Comparison of ENCODE assay signal across 28 cellular contexts in genomic region chr2:181887056-181887455, GRCh38. TPM values are rescaled to one million over a fixed set of nuclear protein-coding genes. Genes with fewer than 3 reads are reported as not detected.
DNase-seq lines count a peak whose midpoint lies in the region; ATAC-seq, FAIRE-seq and TF ChIP-seq lines count a peak whose summit lies in the region.
"Had no signal": no experiment of that assay in that cellular context is flagged by ENCODE, and none has a peak within 500 bp of the region (broad histone marks: within the 10 kb centered on the region; RNA-seq: fewer than 3 reads in every experiment).

No MANE protein-coding gene starts in this region.

- ATAC-seq in RWPE2 (ENCODE audit: low read depth) (no peak), HG03439 (IDR thresholded peaks at IDR 0.05; ENCODE audit: unreplicated experiment) (no peak)
- ATAC-seq: GM23338, HepG2, K562 had no signal

- no peaks in the 10 kb centered on the region for H3K27me3 ChIP-seq in RWPE2 (ENCODE audit: insufficient read depth, poor library complexity, severe bottlenecking)
- peaks cover 22% of the 10 kb centered on the region for H3K27me3 ChIP-seq in CD4-positive, alpha-beta memory T cell (ENCODE audit: insufficient read depth, low read length)
- H3K27me3 ChIP-seq: BLaER1 had no signal

- POLR2A ChIA-PET in CD4-positive, alpha-beta memory T cell (lab: Charles Lee; ENCODE audit: partially characterized antibody), result no interaction called here

- peaks cover 0 to 2% of the 10 kb centered on the region in 2 donors for H3K36me3 Mint-ChIP-seq in CD4-positive, alpha-beta memory T cell
- H3K36me3 Mint-ChIP-seq: CD4-positive, CD25-positive, alpha-beta regulatory T cell had no signal

- DNase-seq in GM19239 (ENCODE audit: insufficient read length, low spot score) (no peak), RWPE2 (ENCODE audit: low spot score) (no peak), epithelial cell of esophagus (ENCODE audit: low read depth) (peak; percentile 27), midbrain (lab: John Stamatoyannopoulos, UW) (peak; percentile 10), DMS79 (lab: John Stamatoyannopoulos, UW) (no peak)
- no peak for DNase-seq in CD4-positive, alpha-beta memory T cell
- DNase-seq: CD4-positive, CD25-positive, alpha-beta regulatory T cell; Kasumi-1; MV-4-11; NCI-H1105; NCI-H1436 treated with DMSO at 0.1 percent for 48 hours; NCI-H187 treated with DMSO at 0.1 percent for 48 hours; NCI-H2107; NCI-H446 treated with DMSO at 0.1 percent for 48 hours; NCI-H526; NCI-H82; NK-92 treated with Interleukin-12 subunit alpha and Interleukin-12 subunit beta, amount 100 ng/mL, for 24 hours; PC-3; RPMI8226; SHP77 had no signal

- CTCF ChIA-PET in CD4-positive, alpha-beta memory T cell (lab: Charles Lee; ENCODE audit: partially characterized antibody), result no interaction called here

- FAIRE-seq in GM19239 (lab: Jason Lieb, UNC), result peak; percentile 44
- FAIRE-seq: D721Med, G401.6, HepG2, K562 had no signal

- peaks cover 24 to 38% of the 10 kb centered on the region in 2 donors for H3K27me3 Mint-ChIP-seq in CD4-positive, alpha-beta memory T cell

- no peaks in the 10 kb centered on the region for H3K9me3 Mint-ChIP-seq in CD4-positive, alpha-beta memory T cell
- H3K9me3 Mint-ChIP-seq: GM23338 had no signal

- intact Hi-C loops in CD4-positive, alpha-beta memory T cell (cut with micrococcal nuclease), result no loop called here

- peaks cover 3 to 14% (median 5%) of the 10 kb centered on the region in 4 donors for H3K4me1 Mint-ChIP-seq in CD4-positive, alpha-beta memory T cell

- no peak overlapping the region for H3K27ac Mint-ChIP-seq in CD4-positive, alpha-beta memory T cell
- H3K27ac Mint-ChIP-seq: CD4-positive, CD25-positive, alpha-beta regulatory T cell; GM23338 had no signal

- H3K4me1 ChIP-seq in RWPE2 (ENCODE audit: insufficient read depth, poor library complexity, severe bottlenecking), result peaks cover 29% of the 10 kb centered on the region
- H3K4me1 ChIP-seq in CD4-positive, alpha-beta memory T cell (ENCODE audit: insufficient read depth, low read length), result peaks cover 5% of the 10 kb centered on the region
- H3K4me1 ChIP-seq: BLaER1 had no signal

- no peaks in the 10 kb centered on the region for H3K9me3 ChIP-seq in RWPE2 (ENCODE audit: severe bottlenecking)
- H3K9me3 ChIP-seq in CD4-positive, alpha-beta memory T cell (ENCODE audit: control insufficient read depth in 1 of 2, low read length in 2 of 2), result no peaks in the 10 kb centered on the region
- H3K9me3 ChIP-seq: BLaER1, HAP-1 had no signal

- H3K4me3 ChIP-seq in RWPE2 (ENCODE audit: severe bottlenecking) (no peak overlapping the region), epithelial cell of esophagus (ENCODE audit: low read length) (no peak overlapping the region)
- no peak overlapping the region for H3K4me3 ChIP-seq in CD4-positive, alpha-beta memory T cell (ENCODE audit: low read length in 2 of 2)
- H3K4me3 ChIP-seq: BLaER1, GM23338, HAP-1, K562 had no signal

- no peak for TF ChIP-seq CTCF in RWPE2 (IDR thresholded peaks at IDR 0.05; ENCODE audit: poor library complexity, severe bottlenecking)
- no peak for TF ChIP-seq CTCF in epithelial cell of esophagus (IDR thresholded peaks at IDR 0.05; ENCODE audit: insufficient read depth, low read depth, low read length, missing control alignments)

- no peak overlapping the region for H3K4me3 Mint-ChIP-seq in CD4-positive, alpha-beta memory T cell
- H3K4me3 Mint-ChIP-seq: CD4-positive, CD25-positive, alpha-beta regulatory T cell; GM23338 had no signal

- H3K27ac ChIP-seq in RWPE2 (ENCODE audit: poor library complexity, severe bottlenecking), result peak overlapping the region; percentile 4
- H3K27ac ChIP-seq in CD4-positive, alpha-beta memory T cell (ENCODE audit: low read depth, low read length), result no peak overlapping the region
- H3K27ac ChIP-seq: BLaER1 had no signal

- H3K36me3 ChIP-seq in RWPE2 (ENCODE audit: low read depth), result no peaks in the 10 kb centered on the region
- H3K36me3 ChIP-seq in CD4-positive, alpha-beta memory T cell (ENCODE audit: insufficient read depth, low read length), result no peaks in the 10 kb centered on the region
- H3K36me3 ChIP-seq: BLaER1, HAP-1 had no signal

RNA-seq across cellular contexts. Expression of gene ITPRID2, which starts 4.5 kb away (rescaled TPM):
- total RNA-seq in CD4-positive, alpha-beta memory T cell, result 10 to 100 TPM; 30.8 to 38.8 TPM
- polyA plus RNA-seq in CD4-positive, alpha-beta memory T cell, result 1 to 10 TPM; 3.8 to 7.0 TPM

Comparison
In these comparisons a context has a peak if more than half of its experiments do, and no peak if none do; other contexts are left out.
1. DNase-seq: peak in epithelial cell of esophagus (single experiment) and midbrain (single experiment); none in GM19239 (single experiment), RWPE2 (single experiment), CD4-positive, alpha-beta memory T cell (0 of 5) and DMS79 (single experiment).